13 cellular contexts compared by ENCODE assay signal in genomic region chr2:119598576-119598975, GRCh38. TPM values are rescaled to one million over a fixed set of nuclear protein-coding genes. Genes with fewer than 3 reads are reported as not detected.
DNase-seq lines count a peak whose midpoint lies in the region; ATAC-seq and TF ChIP-seq lines count a peak whose summit lies in the region.
"Had no signal": no experiment of that assay in that cellular context is flagged by ENCODE, and none has a peak within 500 bp of the region (broad histone marks: within the 10 kb centered on the region; RNA-seq: fewer than 3 reads in every experiment).

No MANE protein-coding gene starts in this region.

- no peak overlapping the region for H3K4me3 Mint-ChIP-seq in activated T-helper 1 cell treated with anti-CD3 and anti-CD28 coated beads, Interleukin-12 subunit alpha, Interleukin-12 subunit beta, Interleukin-2, Interleukin-4 antibody, amounts not matched to agents 30 ng/mL and 10 ng/mL and 1 ng/mL, durations not matched to agents 14 hours and 24 hours and 36 hours
- H3K4me3 Mint-ChIP-seq: T-helper 1 cell treated with Interleukin-12 subunit alpha and Interleukin-12 subunit beta and Interleukin-4 antibody, amounts not matched to agents 30 μg/mL and 1 μg/mL, for 36 hours had no signal

- no peaks in the 10 kb centered on the region for H3K27me3 ChIP-seq in mammary epithelial cell (ENCODE audit: insufficient read depth, low read length)

- BruUV-seq in mammary epithelial cell (replicated peaks; lab: Mats Ljungman, UMichigan), result no TSS peak

- H3K27ac ChIP-seq in mammary epithelial cell (ENCODE audit: insufficient read depth, low read depth, low read length), result no peak overlapping the region
- H3K27ac ChIP-seq: PC-9 had no signal

- H3K9ac ChIP-seq in mammary epithelial cell (ENCODE audit: insufficient read depth, low read length), result no peak overlapping the region

- H3K79me2 ChIP-seq in mammary epithelial cell (ENCODE audit: insufficient read depth, low read length), result no peaks in the 10 kb centered on the region

- intact Hi-C loops in mammary epithelial cell (cut with micrococcal nuclease), result no loop called here
- intact Hi-C loops in activated T-helper 1 cell treated with anti-CD3 and anti-CD28 coated beads, Interleukin-12 subunit alpha, Interleukin-12 subunit beta, Interleukin-2, Interleukin-4 antibody, amounts not matched to agents 30 ng/mL and 10 ng/mL and 1 ng/mL, durations not matched to agents 14 hours and 24 hours and 36 hours (cut with micrococcal nuclease), result no loop called here

- H3K27ac Mint-ChIP-seq in activated T-helper 1 cell treated with anti-CD3 and anti-CD28 coated beads, Interleukin-12 subunit alpha, Interleukin-12 subunit beta, Interleukin-2, Interleukin-4 antibody, amounts not matched to agents 30 ng/mL and 10 ng/mL and 1 ng/mL, durations not matched to agents 14 hours and 24 hours and 36 hours, result no peak overlapping the region
- H3K27ac Mint-ChIP-seq: T-helper 1 cell treated with Interleukin-12 subunit alpha and Interleukin-12 subunit beta and Interleukin-4 antibody, amounts not matched to agents 30 μg/mL and 1 μg/mL, for 36 hours had no signal

- in situ Hi-C loops in mammary epithelial cell (cut with MboI; ENCODE audit: low sequenced_read_pairs in 2 of 2), result no loop called here

- dilution Hi-C loops in mammary epithelial cell (cut with HindIII; ENCODE audit: low sequenced_read_pairs), result no loop called here

- H3K9me3 Mint-ChIP-seq in activated T-helper 1 cell treated with anti-CD3 and anti-CD28 coated beads, Interleukin-12 subunit alpha, Interleukin-12 subunit beta, Interleukin-2, Interleukin-4 antibody, amounts not matched to agents 30 ng/mL and 10 ng/mL and 1 ng/mL, durations not matched to agents 14 hours and 24 hours and 36 hours, result no peaks in the 10 kb centered on the region
- H3K9me3 Mint-ChIP-seq: T-helper 1 cell treated with Interleukin-12 subunit alpha and Interleukin-12 subunit beta and Interleukin-4 antibody, amounts not matched to agents 30 μg/mL and 1 μg/mL, for 36 hours had no signal

- no peaks in the 10 kb centered on the region for H3K4me1 Mint-ChIP-seq in activated T-helper 1 cell treated with anti-CD3 and anti-CD28 coated beads, Interleukin-12 subunit alpha, Interleukin-12 subunit beta, Interleukin-2, Interleukin-4 antibody, amounts not matched to agents 30 ng/mL and 10 ng/mL and 1 ng/mL, durations not matched to agents 14 hours and 24 hours and 36 hours (ENCODE audit: low read depth)

- no peak for TF ChIP-seq CTCF in mammary epithelial cell (conservative IDR thresholded peaks at IDR 0.05 in 1 of 2, IDR thresholded peaks at IDR 0.05 in 1 of 2; ENCODE audit: extremely low read depth in 1 of 2, insufficient read depth in 1 of 2, low read depth in 1 of 2, low read length in 2 of 2)

- no peaks in the 10 kb centered on the region for H4K20me1 ChIP-seq in mammary epithelial cell (ENCODE audit: insufficient read depth, low read length)

- DNase-seq in COLO668 (lab: John Stamatoyannopoulos, UW; ENCODE audit: unreplicated experiment) (peak; percentile 47), NCI-H1694 (lab: John Stamatoyannopoulos, UW) (peak; percentile 42), NCI-H774 (lab: John Stamatoyannopoulos, UW) (peak; percentile 80), left kidney (ENCODE audit: low read depth, low spot score) (peak; percentile 96), mammary epithelial cell (no peak)
- no peak for DNase-seq in activated T-helper 1 cell treated with anti-CD3 and anti-CD28 coated beads, Interleukin-12 subunit alpha, Interleukin-12 subunit beta, Interleukin-2, Interleukin-4 antibody, amounts not matched to agents 30 ng/mL and 10 ng/mL and 1 ng/mL, durations not matched to agents 14 hours and 24 hours and 36 hours (ENCODE audit: low spot score)
- DNase-seq: activated effector memory CD4-positive, alpha-beta T cell treated with Interleukin-2 at 50 U/mL for 16 hours; MV-4-11; occipital lobe; PC-9 had no signal

- WGBS in mammary epithelial cell (ENCODE audit: low coverage, missing lambda C conversion rate), result 27% methylated on average over 4 of the region's 4 CpGs

- H3K36me3 ChIP-seq in mammary epithelial cell (ENCODE audit: insufficient read depth, low read length), result no peaks in the 10 kb centered on the region

- H3K4me2 ChIP-seq in mammary epithelial cell (ENCODE audit: insufficient read depth, low read depth, low read length), result no peak overlapping the region
- H3K4me2 ChIP-seq: PC-9 had no signal

- H3K4me3 ChIP-seq in mammary epithelial cell (replicated peaks in 1 of 3; ENCODE audit: insufficient read depth in 1 of 3, low read depth in 2 of 3, low read length in 3 of 3), result no peak overlapping the region
- H3K4me3 ChIP-seq: PC-9 had no signal

- CTCF ChIA-PET in mammary epithelial cell (lab: Charles Lee; ENCODE audit: low non-redundant PET), result no interaction called here

- no peak overlapping the region for H2AFZ ChIP-seq in mammary epithelial cell (ENCODE audit: low read depth, low read length)
- H2AFZ ChIP-seq: PC-9 had no signal

- H3K27me3 Mint-ChIP-seq in activated T-helper 1 cell treated with anti-CD3 and anti-CD28 coated beads, Interleukin-12 subunit alpha, Interleukin-12 subunit beta, Interleukin-2, Interleukin-4 antibody, amounts not matched to agents 30 ng/mL and 10 ng/mL and 1 ng/mL, durations not matched to agents 14 hours and 24 hours and 36 hours (ENCODE audit: insufficient read depth), result no peaks in the 10 kb centered on the region

- H3K36me3 Mint-ChIP-seq in activated T-helper 1 cell treated with anti-CD3 and anti-CD28 coated beads, Interleukin-12 subunit alpha, Interleukin-12 subunit beta, Interleukin-2, Interleukin-4 antibody, amounts not matched to agents 30 ng/mL and 10 ng/mL and 1 ng/mL, durations not matched to agents 14 hours and 24 hours and 36 hours (ENCODE audit: low read depth), result no peaks in the 10 kb centered on the region

- ATAC-seq in HG03108 (IDR thresholded peaks at IDR 0.05; ENCODE audit: unreplicated experiment), result no peak
- no peak for ATAC-seq in GM18517 (IDR thresholded peaks at IDR 0.05; ENCODE audit: unreplicated experiment)

- no peaks in the 10 kb centered on the region for H3K4me1 ChIP-seq in mammary epithelial cell (ENCODE audit: insufficient read depth, low read length)

- no peaks in the 10 kb centered on the region for H3K9me3 ChIP-seq in mammary epithelial cell (replicated peaks; ENCODE audit: insufficient read depth, low read length)

RNA-seq across cellular contexts. Expression of gene CFAP221, which starts 54.3 kb away (rescaled TPM):
- total RNA-seq in mammary epithelial cell, result not detected
- not detected for polyA plus RNA-seq in mammary epithelial cell
- polyA minus RNA-seq in mammary epithelial cell, result not detected
- not detected in 2 replicates for total RNA-seq in activated T-helper 1 cell treated with anti-CD3 and anti-CD28 coated beads, Interleukin-12 subunit alpha, Interleukin-12 subunit beta, Interleukin-2, Interleukin-4 antibody, amounts not matched to agents 30 ng/mL and 10 ng/mL and 1 ng/mL, durations not matched to agents 14 hours and 24 hours and 36 hours
- total RNA-seq: PC-9 had no signal

Comparison
In these comparisons a context has a peak if more than half of its experiments do, and no peak if none do; other contexts are left out.
1. DNase-seq: peak in COLO668 (single experiment), NCI-H1694 (single experiment), NCI-H774 (single experiment) and left kidney (single experiment); none in mammary epithelial cell (single experiment) and activated T-helper 1 cell treated with anti-CD3 and anti-CD28 coated beads, Interleukin-12 subunit alpha, Interleukin-12 subunit beta, Interleukin-2, Interleukin-4 antibody, amounts not matched to agents 30 ng/mL and 10 ng/mL and 1 ng/mL, durations not matched to agents 14 hours and 24 hours and 36 hours (single experiment).